Comparison of ENCODE assay signal across 7 cellular contexts in the genomic region with DNA sequence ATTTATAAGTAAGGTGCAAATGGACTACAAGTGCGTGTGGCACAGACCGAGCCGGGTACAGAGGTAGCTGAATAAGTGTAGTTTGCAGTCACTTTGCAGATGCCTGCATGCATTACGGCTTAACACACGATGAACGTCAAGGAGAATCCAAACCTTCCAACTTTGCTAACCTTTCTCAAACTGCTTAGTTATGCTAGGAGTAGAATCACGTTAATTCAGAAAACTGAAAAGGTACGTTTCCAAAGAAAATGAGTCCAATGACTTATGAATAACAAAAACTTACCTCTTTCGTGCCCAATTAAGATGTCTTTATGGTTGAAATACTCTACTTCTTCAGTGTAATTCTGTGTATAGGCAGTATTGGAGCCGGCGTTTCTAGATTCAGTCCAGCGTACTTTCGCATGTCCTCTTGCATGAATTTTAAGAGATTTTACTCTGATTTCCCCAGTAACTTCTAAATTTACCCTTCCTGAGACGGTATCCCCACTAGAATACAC. TPM values are rescaled to one million over a fixed set of nuclear protein-coding genes. Genes with fewer than 3 reads are reported as not detected.
DNase-seq lines count a peak whose midpoint lies in the region; ATAC-seq and TF ChIP-seq lines count a peak whose summit lies in the region.

No MANE protein-coding gene starts in this region.

- H3K27ac ChIP-seq in WERI-Rb-1: peak overlapping the region; percentile 98
- H3K27ac ChIP-seq in muscle layer of colon (ENCODE audit: low read depth, low read length): peak overlapping the region; percentile 100
- peak overlapping the region; percentile 99 for H3K27ac ChIP-seq in upper lobe of left lung

- H3K4me3 ChIP-seq in WERI-Rb-1 (ENCODE audit: low read depth, low read length): peak overlapping the region; percentile 100
- H3K4me3 ChIP-seq in muscle layer of colon (ENCODE audit: low read depth in 1 of 2, low read length in 2 of 2): peak overlapping the region; percentile 95 to 98
- peak overlapping the region; percentile 52 to 76 (median 66) for H3K4me3 ChIP-seq in upper lobe of left lung

- DNase-seq in GF-D8 (lab: John Stamatoyannopoulos, UW): peak; percentile 2
- DNase-seq in NCI-H146 (lab: John Stamatoyannopoulos, UW): peak; percentile 38
- peak; percentile 20 for DNase-seq in WERI-Rb-1
- DNase-seq in endothelial cell (ENCODE audit: low spot score): no peak
- peak in 1 of 2 donors; percentile 53 for DNase-seq in upper lobe of left lung

- whole genome bisulfite sequencing in upper lobe of left lung, 2 donors: 0 to 1% methylated on average over 14 of the region's 14 CpGs

- TF ChIP-seq POLR2A in upper lobe of left lung (IDR thresholded peaks at IDR 0.05): no peak

- H3K4me1 ChIP-seq in muscle layer of colon (ENCODE audit: insufficient read depth, low read length) (peaks cover 17% of the 10 kb centered on the region), upper lobe of left lung (peaks cover 14 to 22% (median 18%) of the 10 kb centered on the region in 4 donors)

- peak overlapping the region; percentile 98 for H3K9ac ChIP-seq in muscle layer of colon (ENCODE audit: low read length)

- H3K4me3 Mint-ChIP-seq in endothelial cell (ENCODE audit: unreplicated experiment): peak overlapping the region; percentile 98

- H3K27me3 Mint-ChIP-seq in endothelial cell (ENCODE audit: unreplicated experiment): peaks cover 17% of the 10 kb centered on the region

- peak overlapping the region; percentile 100 for H3K27ac Mint-ChIP-seq in endothelial cell (ENCODE audit: unreplicated experiment)

- H3K36me3 ChIP-seq in WERI-Rb-1: peaks cover 22% of the 10 kb centered on the region
- H3K36me3 ChIP-seq in muscle layer of colon (ENCODE audit: insufficient read depth, low read length): peaks cover 4% of the 10 kb centered on the region
- H3K36me3 ChIP-seq in upper lobe of left lung: peaks cover 0 to 8% (median 0%) of the 10 kb centered on the region in 4 donors

- H3K27me3 ChIP-seq in WERI-Rb-1 (ENCODE audit: insufficient read depth, low read depth, severe bottlenecking): no peaks in the 10 kb centered on the region
- no peaks in the 10 kb centered on the region for H3K27me3 ChIP-seq in muscle layer of colon (ENCODE audit: control insufficient read depth in 1 of 2, insufficient read depth in 2 of 2, low read length in 2 of 2)
- H3K27me3 ChIP-seq in upper lobe of left lung: no peaks in the 10 kb centered on the region

- TF ChIP-seq EP300 in upper lobe of left lung (IDR thresholded peaks at IDR 0.05): no peak

- TF ChIP-seq CTCF in WERI-Rb-1 (IDR thresholded peaks at IDR 0.05; ENCODE audit: low read depth, low read length) (no peak), endothelial cell (IDR thresholded peaks at IDR 0.05; ENCODE audit: unreplicated experiment) (no peak), upper lobe of left lung (IDR thresholded peaks at IDR 0.05) (no peak)

- H3K9me3 ChIP-seq in WERI-Rb-1 (ENCODE audit: severe bottlenecking): no peaks in the 10 kb centered on the region
- H3K9me3 ChIP-seq in muscle layer of colon (ENCODE audit: low read length): no peaks in the 10 kb centered on the region
- no peaks in the 10 kb centered on the region for H3K9me3 ChIP-seq in upper lobe of left lung

- ATAC-seq in upper lobe of left lung (ENCODE audit: low FRiP score in 2 of 2): no peak
- ATAC-seq in GM18517 (IDR thresholded peaks at IDR 0.05; ENCODE audit: unreplicated experiment): no peak

- H3K4me1 Mint-ChIP-seq in endothelial cell (ENCODE audit: unreplicated experiment): peaks cover 17% of the 10 kb centered on the region

- H3K36me3 Mint-ChIP-seq in endothelial cell (ENCODE audit: low read depth, unreplicated experiment): peaks cover 9% of the 10 kb centered on the region

- H3K9me3 Mint-ChIP-seq in endothelial cell (ENCODE audit: unreplicated experiment): no peaks in the 10 kb centered on the region

RNA-seq across cellular contexts. Expression of a gene that starts 0.5 kb away (rescaled TPM):
- 40.6 TPM for total RNA-seq in endothelial cell (ENCODE audit: unreplicated experiment)
- total RNA-seq in upper lobe of left lung: 100 to 1,000 TPM in 3 of 6 donors, 10 to 100 TPM in 3; 43.2 to 175 (median 107) TPM
